28 cellular contexts compared by ENCODE assay signal in genomic region chr1:29439615-29440014, GRCh38.
"Had no signal": no experiment of that assay in that cellular context is flagged by ENCODE, and none has a peak within 500 bp of the region (broad histone marks: within the 10 kb centered on the region; RNA-seq: fewer than 3 reads in every experiment).

No MANE protein-coding gene starts in this region.

- ATAC-seq: esophagus mucosa; heart left ventricle; left lobe of liver; natural killer cell treated with Interleukin-12 subunit alpha and Interleukin-12 subunit beta and Interleukin-15 and Interleukin-18, amount 100 ng/mL, for 72 hours; pancreas; right lobe of liver; stimulated activated memory B cell treated with anti-CD40 and anti-IgM and Interleukin-4, amounts not matched to agents 10 μg/mL and 1 μg/mL and 100 μg/mL, for 72 hours; upper lobe of right lung had no signal

- H3K4me2 ChIP-seq: neural progenitor cell had no signal

- H3K27ac ChIP-seq: colonic mucosa, heart left ventricle, neural progenitor cell, pancreas, prostate gland, right lobe of liver, spleen, testis, tibial nerve, upper lobe of right lung, vagina had no signal

- DNase-seq: colonic mucosa; dermis blood vessel endothelial cell; effector CD4-positive, alpha-beta T cell; heart left ventricle; hypothalamus; occipital lobe; pancreas; retina; spleen; stimulated activated CD4-positive, alpha-beta T cell treated with anti-CD3 and anti-CD28 coated beads, Interleukin-15, amount 100 ng/mL, for 24 hours; stimulated activated CD4-positive, alpha-beta T cell treated with anti-CD3 and anti-CD28 coated beads, Interleukin-1b, Interleukin-23, amount 100 ng/mL, for 48 hours; stimulated activated CD4-positive, alpha-beta T cell treated with anti-CD3 and anti-CD28 coated beads, Interleukin-4, amount 100 ng/mL, for 24 hours; testis; upper lobe of right lung had no signal

- H2AFZ ChIP-seq: neural progenitor cell had no signal

- H3K9me3 ChIP-seq: colonic mucosa, heart left ventricle, pancreas, prostate gland, right lobe of liver, spleen, testis, tibial nerve, upper lobe of right lung, vagina had no signal

- H3K36me3 Mint-ChIP-seq: mesothelial cell of epicardium; natural killer cell treated with Interleukin-12 subunit alpha and Interleukin-12 subunit beta and Interleukin-15 and Interleukin-18, amount 100 ng/mL, for 72 hours; neural progenitor cell; stimulated activated memory B cell treated with anti-CD40 and anti-IgM and Interleukin-4, amounts not matched to agents 10 μg/mL and 1 μg/mL and 100 μg/mL, for 72 hours had no signal

- H3K9ac ChIP-seq: neural progenitor cell had no signal

- H3K36me3 ChIP-seq: colonic mucosa, heart left ventricle, neural progenitor cell, pancreas, prostate gland, right lobe of liver, spleen, tibial nerve, upper lobe of right lung, vagina had no signal

- H3K27me3 ChIP-seq: colonic mucosa, neural progenitor cell, pancreas, right lobe of liver, testis, vagina had no signal

- H3K9me3 Mint-ChIP-seq: mesothelial cell of epicardium; natural killer cell treated with Interleukin-12 subunit alpha and Interleukin-12 subunit beta and Interleukin-15 and Interleukin-18, amount 100 ng/mL, for 72 hours; neural progenitor cell; stimulated activated memory B cell treated with anti-CD40 and anti-IgM and Interleukin-4, amounts not matched to agents 10 μg/mL and 1 μg/mL and 100 μg/mL, for 72 hours; stimulated activated naive CD8-positive, alpha-beta T cell treated with anti-CD3 and anti-CD28 coated beads, Interleukin-15, Interleukin-2, amounts not matched to agents 100 ng/mL and 50 ng/mL, for 24 hours had no signal

- H3K4me3 ChIP-seq: colonic mucosa, heart left ventricle, neural progenitor cell, pancreas, prostate gland, right lobe of liver, spleen, testis, tibial nerve, upper lobe of right lung, vagina had no signal

- H3K4me3 Mint-ChIP-seq: mesothelial cell of epicardium; natural killer cell treated with Interleukin-12 subunit alpha and Interleukin-12 subunit beta and Interleukin-15 and Interleukin-18, amount 100 ng/mL, for 72 hours; neural progenitor cell; stimulated activated memory B cell treated with anti-CD40 and anti-IgM and Interleukin-4, amounts not matched to agents 10 μg/mL and 1 μg/mL and 100 μg/mL, for 72 hours; stimulated activated naive CD8-positive, alpha-beta T cell treated with anti-CD3 and anti-CD28 coated beads, Interleukin-15, Interleukin-2, amounts not matched to agents 100 ng/mL and 50 ng/mL, for 24 hours had no signal

- H3K27ac Mint-ChIP-seq: mesothelial cell of epicardium; natural killer cell treated with Interleukin-12 subunit alpha and Interleukin-12 subunit beta and Interleukin-15 and Interleukin-18, amount 100 ng/mL, for 72 hours; neural progenitor cell; stimulated activated memory B cell treated with anti-CD40 and anti-IgM and Interleukin-4, amounts not matched to agents 10 μg/mL and 1 μg/mL and 100 μg/mL, for 72 hours; stimulated activated naive CD8-positive, alpha-beta T cell treated with anti-CD3 and anti-CD28 coated beads, Interleukin-15, Interleukin-2, amounts not matched to agents 100 ng/mL and 50 ng/mL, for 24 hours had no signal

- FAIRE-seq: endometrium, frontal cortex, islet of Langerhans, pancreas had no signal

- H3K4me1 ChIP-seq: colonic mucosa, heart left ventricle, pancreas, prostate gland, right lobe of liver, testis, tibial nerve, upper lobe of right lung, vagina had no signal
